Comparison of ENCODE assay signal across 8 cellular contexts in the genomic region with DNA sequence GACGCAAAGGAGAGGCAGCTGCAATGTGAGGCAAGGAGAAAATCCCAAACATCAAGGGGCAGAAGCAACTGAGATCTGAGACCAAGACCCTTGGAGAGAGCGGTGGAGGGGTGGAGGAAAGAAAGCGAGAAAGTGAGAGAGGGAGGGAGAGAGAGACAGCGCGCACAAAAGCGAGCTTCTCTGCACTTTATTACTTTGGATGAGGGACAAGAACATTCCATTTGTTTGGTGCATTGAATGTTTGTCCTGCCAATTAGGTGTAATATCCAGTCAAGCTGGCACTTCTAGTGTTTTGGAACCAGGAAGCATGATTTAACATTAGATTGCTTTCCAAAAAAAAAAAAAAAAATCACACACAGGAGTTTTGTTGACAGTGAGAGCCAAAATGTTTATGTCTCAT. TPM values are rescaled to one million over a fixed set of nuclear protein-coding genes. Genes with fewer than 3 reads are reported as not detected.
A peak's percentile ranks its signal among the peaks of the same experiment; 100 is the strongest.
DNase-seq lines count a peak whose midpoint lies in the region; ATAC-seq and TF ChIP-seq lines count a peak whose summit lies in the region.

No MANE protein-coding gene starts in this region.

- peak overlapping the region; percentile 97 for H3K9ac ChIP-seq in PC-3 (ENCODE audit: low read length)

- H3K27me3 ChIP-seq in Caco-2 (replicated peaks; ENCODE audit: control insufficient read depth, insufficient read depth, low read length) (no peaks in the 10 kb centered on the region), PC-3 (ENCODE audit: low read length) (no peaks in the 10 kb centered on the region), ovary (no peaks in the 10 kb centered on the region)

- TF ChIP-seq CTCF in Caco-2 (IDR thresholded peaks at IDR 0.05; ENCODE audit: insufficient read depth in 1 of 2, low read depth in 1 of 2, low read length in 1 of 2, severe bottlenecking in 1 of 2, unreplicated experiment in 1 of 2) (no peak), PC-3 (conservative IDR thresholded peaks at IDR 0.05; ENCODE audit: low read depth, low read length) (no peak), ovary (IDR thresholded peaks at IDR 0.05) (no peak)

- POLR2A ChIA-PET in Caco-2 (lab: Charles Lee) (interaction anchor here (2.4 to 3.2 kb wide), 2 partner anchors 22 to 27 kb away, joined by 10 to 23 read pairs; no protein-coding TSS in a partner anchor), PC-3 (lab: Charles Lee; ENCODE audit: unreplicated experiment) (interaction anchor here (0.6 kb wide), 1 partner anchor 58 kb away, joined by 5 read pairs; no protein-coding TSS in a partner anchor)

- CTCF ChIA-PET in Caco-2 (lab: Charles Lee) (interaction anchor here (0.6 to 3.2 kb wide), 4 partner anchors 18 to 567 kb away, joined by 3 to 13 read pairs (median 6); no protein-coding TSS in a partner anchor), PC-3 (lab: Charles Lee) (interaction anchor here (1.1 kb wide), 1 partner anchor 49 kb away, joined by 5 read pairs; no protein-coding TSS in a partner anchor)

- H3K4me1 ChIP-seq in Caco-2 = peaks cover 45% of the 10 kb centered on the region
- peaks cover 40% of the 10 kb centered on the region for H3K4me1 ChIP-seq in PC-3 (ENCODE audit: insufficient read depth, low read length)
- no peaks in the 10 kb centered on the region for H3K4me1 ChIP-seq in ovary (ENCODE audit: insufficient read depth)

- peaks cover 36% of the 10 kb centered on the region for H3K4me1 Mint-ChIP-seq in Caco-2 (ENCODE audit: low read depth, unreplicated experiment)

- H3K9me3 Mint-ChIP-seq in Caco-2 (ENCODE audit: unreplicated experiment) = no peaks in the 10 kb centered on the region

- H3K27me3 Mint-ChIP-seq in Caco-2 (ENCODE audit: insufficient read depth, unreplicated experiment) = no peaks in the 10 kb centered on the region

- no TSS peak for BruUV-seq in Caco-2 (replicated peaks; lab: Mats Ljungman, UMichigan)
- no TSS peak for BruUV-seq in PC-3 (replicated peaks; lab: Mats Ljungman, UMichigan)

- no peaks in the 10 kb centered on the region for H3K36me3 ChIP-seq in Caco-2 (ENCODE audit: control insufficient read depth, insufficient read depth, low read length)
- H3K36me3 ChIP-seq in PC-3 (ENCODE audit: low read depth, low read length) = no peaks in the 10 kb centered on the region
- H3K36me3 ChIP-seq in ovary = no peaks in the 10 kb centered on the region

- peaks cover 55% of the 10 kb centered on the region for H3K79me2 ChIP-seq in PC-3 (ENCODE audit: low read length)

- 22 to 41% (median 28%) methylated on average over 6 of the region's 6 CpGs for WGBS in ovary, 3 donors

- H3K27ac ChIP-seq in PC-3 (ENCODE audit: low read length) (peak overlapping the region; percentile 96), epithelial cell of prostate (peak overlapping the region; percentile 98), ovary (peak overlapping the region in 1 of 2 donors; percentile 99)

- H3K9me2 ChIP-seq in PC-3 (replicated peaks; ENCODE audit: low read length) = no peaks in the 10 kb centered on the region

- no peak for TF ChIP-seq EP300 in ovary (IDR thresholded peaks at IDR 0.05)

- peaks cover 30% of the 10 kb centered on the region for H3K36me3 Mint-ChIP-seq in Caco-2 (ENCODE audit: insufficient read depth, unreplicated experiment)

- intact Hi-C loops in Caco-2 (cut with micrococcal nuclease; ENCODE audit: unreplicated experiment) = loop anchor here (2.0 kb wide), 1 partner anchor 71 kb away; no protein-coding TSS in a partner anchor
- intact Hi-C loops in PC-3 (cut with micrococcal nuclease) = loop anchor here (1.0 to 2.0 kb wide), 2 partner anchors 23 to 49 kb away; no protein-coding TSS in a partner anchor
- intact Hi-C loops in ovary (cut with DNase I) = no loop called here

- H3K4me3 Mint-ChIP-seq in Caco-2 (ENCODE audit: unreplicated experiment) = peak overlapping the region; percentile 81

- no peak overlapping the region for H2AFZ ChIP-seq in PC-3 (ENCODE audit: low read length)

- H3K27ac Mint-ChIP-seq in Caco-2 (ENCODE audit: unreplicated experiment) = peak overlapping the region; percentile 86

- H3K4me3 ChIP-seq in Caco-2 (ENCODE audit: low read depth, low read length) (peak overlapping the region; percentile 90), PC-3 (ENCODE audit: low read length) (peak overlapping the region; percentile 94), ovary (peak overlapping the region; percentile 97)

- TF ChIP-seq POLR2A in ovary (IDR thresholded peaks at IDR 0.05) = no peak

- H3K9me3 ChIP-seq in Caco-2 (no peaks in the 10 kb centered on the region), PC-3 (ENCODE audit: low read length) (no peaks in the 10 kb centered on the region), ovary (no peaks in the 10 kb centered on the region)

- ATAC-seq in PC-3 = no peak
- ATAC-seq in GM18867 (IDR thresholded peaks at IDR 0.05; ENCODE audit: unreplicated experiment) = no peak

- peak overlapping the region; percentile 87 for H3K4me2 ChIP-seq in PC-3 (ENCODE audit: low read length)

- H3F3A ChIP-seq in PC-3 (ENCODE audit: low read length, unreplicated experiment) = peaks cover 4% of the 10 kb centered on the region

- H4K20me1 ChIP-seq in PC-3 (ENCODE audit: low read length) = peaks cover 39% of the 10 kb centered on the region

- DNase-seq in Caco-2 (no peak), PC-3 (no peak), epithelial cell of prostate (ENCODE audit: low read depth, low spot score) (no peak), ovary (peak in 1 of 5 donors; percentile 8), NCI-H2107 (lab: John Stamatoyannopoulos, UW) (no peak), pons (ENCODE audit: low spot score) (no peak), OCI-M2 (lab: John Stamatoyannopoulos, UW; ENCODE audit: unreplicated experiment) (no peak)

RNA-seq across cellular contexts. Expression of gene CAST, which starts 1.4 kb away (rescaled TPM):
- 418 and 426 TPM in 2 replicates for total RNA-seq in Caco-2 (2022)
- total RNA-seq in PC-3 (2014; rRNA removed) = 64.4 and 73.2 TPM in 2 replicates
- 100 to 1,000 TPM; 119 to 218 (median 173) TPM for total RNA-seq in ovary
- 100 to 1,000 TPM in 1 of 2 donors, 10 to 100 TPM in 1; 61.2 to 276 TPM for polyA plus RNA-seq in ovary

Comparison
In these comparisons a context has a peak if more than half of its experiments do, and no peak if none do; other contexts are left out.
1. intact Hi-C loops: an anchor here in Caco-2 (2.0 kb wide) and PC-3 (1.0 to 2.0 kb wide); none called in ovary.